In the genomic region with DNA sequence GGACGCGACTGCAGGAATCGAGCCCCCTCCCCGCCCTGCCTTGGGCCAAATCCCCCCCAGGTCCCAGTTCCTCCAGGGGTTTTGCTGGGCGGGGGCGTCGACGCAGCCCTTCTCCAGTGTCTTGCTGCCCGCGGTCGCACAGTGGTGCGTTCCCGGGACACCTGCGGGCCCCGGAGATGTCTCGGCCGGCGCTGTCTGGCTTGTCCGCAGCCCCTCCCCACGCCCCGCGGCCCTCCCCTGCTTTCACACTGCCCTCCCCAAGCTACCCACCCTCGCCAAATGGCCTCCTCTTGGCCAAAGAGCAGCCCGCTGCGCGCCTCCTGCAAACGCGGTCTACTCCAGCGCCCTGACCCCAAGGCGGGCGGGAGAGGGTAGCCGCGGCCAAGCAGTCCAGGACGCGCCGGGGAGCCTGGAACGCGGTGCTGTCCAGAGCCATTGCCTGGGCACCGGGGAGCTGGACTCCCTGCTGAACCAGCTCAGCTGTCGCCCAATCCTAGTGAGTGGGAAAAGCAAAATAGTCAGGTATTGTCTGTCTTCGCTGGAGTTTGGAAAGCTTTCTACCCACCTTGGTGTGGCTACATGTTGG, we compare ENCODE assay signal across 10 cellular contexts. TPM values are rescaled to one million over a fixed set of nuclear protein-coding genes. Genes with fewer than 3 reads are reported as not detected.
DNase-seq lines count a peak whose midpoint lies in the region; ATAC-seq, FAIRE-seq and TF ChIP-seq lines count a peak whose summit lies in the region.
"Had no signal": no experiment of that assay in that cellular context is flagged by ENCODE, and none has a peak within 500 bp of the region (broad histone marks: within the 10 kb centered on the region; RNA-seq: fewer than 3 reads in every experiment).

No MANE protein-coding gene starts in this region.

- no peaks in the 10 kb centered on the region for H3K36me3 Mint-ChIP-seq in nephron progenitor cell (ENCODE audit: low read depth)
- H3K36me3 Mint-ChIP-seq: CD14-positive monocyte had no signal

- H3K9me3 ChIP-seq in heart left ventricle: no peaks in the 10 kb centered on the region
- no peaks in the 10 kb centered on the region for H3K9me3 ChIP-seq in endocrine pancreas (ENCODE audit: control insufficient read depth, low read length)
- H3K9me3 ChIP-seq in small intestine (ENCODE audit: control insufficient read depth, low read depth): no peaks in the 10 kb centered on the region

- H3K4me3 Mint-ChIP-seq in nephron progenitor cell: peak overlapping the region; percentile 78

- FAIRE-seq in small intestine (lab: Jason Lieb, UNC) (no peak), D721Med (lab: Jason Lieb, UNC) (no peak)

- peaks cover 39% of the 10 kb centered on the region for H3K4me1 Mint-ChIP-seq in nephron progenitor cell

- no peak for TF ChIP-seq POLR2A in heart left ventricle (IDR thresholded peaks at IDR 0.05)

- H3K36me3 ChIP-seq in heart left ventricle: no peaks in the 10 kb centered on the region
- no peaks in the 10 kb centered on the region for H3K36me3 ChIP-seq in endocrine pancreas (ENCODE audit: control insufficient read depth, insufficient read depth, low read length)
- H3K36me3 ChIP-seq in small intestine (ENCODE audit: control insufficient read depth in 2 of 2, insufficient read depth in 2 of 2, low read length in 2 of 2): no peaks in the 10 kb centered on the region

- H3K27ac ChIP-seq in heart left ventricle (no peak overlapping the region), small intestine (ENCODE audit: low read depth in 1 of 2, low read length in 1 of 2) (no peak overlapping the region)

- H3K9ac ChIP-seq in endocrine pancreas (ENCODE audit: control insufficient read depth, insufficient read depth, low read length): peak overlapping the region; percentile 62

- WGBS in heart left ventricle, 4 donors: 1 to 4% (median 1%) methylated on average over 18 to 41 of the region's 41 CpGs
- 2 to 4% (median 4%) methylated on average over 27 to 41 of the region's 41 CpGs for whole genome bisulfite sequencing in small intestine, 3 donors

- H3K4me3 ChIP-seq in heart left ventricle (peak overlapping the region; percentile 16 to 56 (median 40)), endocrine pancreas (ENCODE audit: control insufficient read depth, insufficient read depth, low read length) (no peak overlapping the region), small intestine (ENCODE audit: low read depth in 1 of 2, low read length in 2 of 2) (peak overlapping the region in 1 of 2 donors; percentile 46)

- intact Hi-C loops in heart left ventricle (cut with DNase I) (loop anchor here in 7 of 10 donors (5.0 to 10.0 kb wide), 6 partner anchors 82 to 1688 kb away; no protein-coding TSS in a partner anchor), cardiac septum (cut with DNase I) (loop anchor here (10.0 kb wide), 1 partner anchor 348 kb away; no protein-coding TSS in a partner anchor)

- H3K27ac Mint-ChIP-seq in nephron progenitor cell: no peak overlapping the region
- H3K27ac Mint-ChIP-seq: CD14-positive monocyte had no signal

- H3K27me3 Mint-ChIP-seq in nephron progenitor cell (ENCODE audit: low read depth, poor library complexity): peaks cover 85% of the 10 kb centered on the region

- H3K4me1 ChIP-seq in heart left ventricle (peaks cover 0 to 43% (median 10%) of the 10 kb centered on the region in 12 donors), endocrine pancreas (ENCODE audit: control insufficient read depth, insufficient read depth, low read length) (no peaks in the 10 kb centered on the region), small intestine (ENCODE audit: control insufficient read depth in 2 of 2, insufficient read depth in 1 of 2, low read depth in 1 of 2, low read length in 1 of 2) (no peaks in the 10 kb centered on the region)

- no peaks in the 10 kb centered on the region for H3K9me3 Mint-ChIP-seq in nephron progenitor cell

- TF ChIP-seq CTCF in heart left ventricle (IDR thresholded peaks at IDR 0.05) (no peak), nephron progenitor cell (IDR thresholded peaks at IDR 0.05) (no peak), D721Med (IDR thresholded peaks at IDR 0.05; ENCODE audit: insufficient read depth, missing control alignments) (no peak)

- DNase-seq in heart left ventricle (peak in 1 of 5 donors; percentile 54), cardiac septum (ENCODE audit: low spot score) (no peak), nephron progenitor cell (peak; percentile 65), small intestine (no peak), pons (ENCODE audit: low spot score) (no peak), D721Med (ENCODE audit: insufficient read length, low spot score) (no peak), OCI-M1 (lab: John Stamatoyannopoulos, UW) (no peak)
- DNase-seq: activated CD4-positive, alpha-beta T cell treated with anti-CD3 and anti-CD28 coated beads for 1 hour had no signal

- H3K27me3 ChIP-seq in heart left ventricle (peaks cover 6 to 69% (median 34%) of the 10 kb centered on the region in 9 donors), endocrine pancreas (ENCODE audit: control insufficient read depth, insufficient read depth, low read length) (no peaks in the 10 kb centered on the region), small intestine (ENCODE audit: control insufficient read depth in 2 of 2, insufficient read depth in 2 of 2, low read length in 2 of 2) (peaks cover 9 to 46% of the 10 kb centered on the region in 2 donors)

- ATAC-seq in heart left ventricle: no peak

RNA-seq across cellular contexts. Expression of a gene that starts 1.1 kb away (rescaled TPM):
- 1 to 10 TPM in 5 of 9 donors, under 1 TPM in 4; 0.27 to 5.2 (median 1.5) TPM for total RNA-seq in heart left ventricle
- polyA plus RNA-seq in heart left ventricle: under 1 TPM; 0.25 to 0.27 TPM
- total RNA-seq in cardiac septum: 0.08 TPM
- polyA plus RNA-seq in small intestine: under 1 TPM in 1 of 3 donors, not detected in 2; 0.63 TPM
- polyA plus RNA-seq: CD14-positive monocyte had no signal
